Comparison of ENCODE assay signal across 10 cellular contexts in the genomic region with DNA sequence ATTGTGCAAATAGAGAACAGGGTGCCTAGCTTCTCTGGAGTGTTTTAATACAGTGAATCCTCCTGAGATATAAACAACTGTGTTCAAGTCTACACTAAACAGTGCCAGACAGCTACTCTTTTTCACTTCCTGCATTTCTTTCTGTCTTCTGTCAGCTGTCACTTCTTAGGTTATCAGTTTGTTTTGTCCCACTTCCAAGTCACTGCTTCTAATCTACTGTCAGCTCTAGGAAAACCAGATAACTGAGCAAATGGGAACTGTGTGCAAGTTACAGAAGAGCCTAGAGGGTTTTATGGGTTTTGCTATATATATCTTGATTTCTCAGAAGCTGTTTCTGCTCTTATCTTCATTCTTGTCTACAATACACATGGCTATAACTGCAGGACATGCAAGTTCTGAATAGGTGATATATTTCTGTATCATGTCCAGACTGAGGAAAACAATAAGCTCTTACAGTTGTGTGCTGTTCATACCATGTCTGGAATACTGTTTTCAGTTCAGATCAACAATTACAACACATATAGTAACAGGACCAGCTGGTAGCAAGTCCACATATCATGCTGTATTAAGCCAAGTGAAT. TPM values are rescaled to one million over a fixed set of nuclear protein-coding genes. Genes with fewer than 3 reads are reported as not detected.
DNase-seq lines count a peak whose midpoint lies in the region; ATAC-seq, FAIRE-seq and TF ChIP-seq lines count a peak whose summit lies in the region.
"Had no signal": no experiment of that assay in that cellular context is flagged by ENCODE, and none has a peak within 500 bp of the region (broad histone marks: within the 10 kb centered on the region; RNA-seq: fewer than 3 reads in every experiment).

No MANE protein-coding gene starts in this region.

- ATAC-seq in natural killer cell (no peak), activated B cell treated with CpG ODN at 0.5 μM for 24 hours (ENCODE audit: low read depth) (no peak), left colon (peak; percentile 87), HG03354 (IDR thresholded peaks at IDR 0.05; ENCODE audit: poor library complexity, severe bottlenecking, unreplicated experiment) (no peak), HG02763 (IDR thresholded peaks at IDR 0.05; ENCODE audit: unreplicated experiment) (no peak)
- no peak for ATAC-seq in natural killer cell treated with Interleukin-12 subunit alpha and Interleukin-12 subunit beta and Interleukin-15 and Interleukin-18, amount 100 ng/mL, for 72 hours

- H3K27ac Mint-ChIP-seq in natural killer cell (peak overlapping the region; percentile 9 to 50), activated B cell treated with CpG ODN at 0.5 μM for 24 hours (peak overlapping the region; percentile 8)
- no peak overlapping the region for H3K27ac Mint-ChIP-seq in natural killer cell treated with Interleukin-12 subunit alpha and Interleukin-12 subunit beta and Interleukin-15 and Interleukin-18, amount 100 ng/mL, for 72 hours

- H3K9me3 Mint-ChIP-seq in natural killer cell: no peaks in the 10 kb centered on the region
- H3K9me3 Mint-ChIP-seq in natural killer cell treated with Interleukin-12 subunit alpha and Interleukin-12 subunit beta and Interleukin-15 and Interleukin-18, amount 100 ng/mL, for 72 hours: no peaks in the 10 kb centered on the region
- H3K9me3 Mint-ChIP-seq in activated B cell treated with CpG ODN at 0.5 μM for 24 hours: no peaks in the 10 kb centered on the region

- POLR2A ChIA-PET in activated B cell treated with CpG ODN at 0.5 μM for 24 hours (lab: Charles Lee): interaction anchor here (0.6 kb wide), 1 partner anchor 17 kb away, joined by 4 read pairs; no protein-coding TSS in a partner anchor

- H3K36me3 Mint-ChIP-seq in natural killer cell (no peaks in the 10 kb centered on the region), activated B cell treated with CpG ODN at 0.5 μM for 24 hours (ENCODE audit: low read depth) (peaks cover 57% of the 10 kb centered on the region)
- peaks cover 20% of the 10 kb centered on the region for H3K36me3 Mint-ChIP-seq in natural killer cell treated with Interleukin-12 subunit alpha and Interleukin-12 subunit beta and Interleukin-15 and Interleukin-18, amount 100 ng/mL, for 72 hours

- CTCF ChIA-PET in activated B cell treated with CpG ODN at 0.5 μM for 24 hours (lab: Charles Lee): interaction anchor here (1.4 kb wide), 1 partner anchor 26 kb away, joined by 8 read pairs; no protein-coding TSS in a partner anchor

- TF ChIP-seq CTCF in natural killer cell (IDR thresholded peaks at IDR 0.05) (no peak), activated B cell treated with CpG ODN at 0.5 μM for 24 hours (IDR thresholded peaks at IDR 0.05) (no peak)

- DNase-seq in natural killer cell (no peak), activated B cell treated with CpG ODN at 0.5 μM for 24 hours (no peak), left colon (no peak), urothelium cell line (ENCODE audit: low spot score) (no peak)
- DNase-seq in natural killer cell treated with Interleukin-12 subunit alpha and Interleukin-12 subunit beta and Interleukin-15 and Interleukin-18, amount 100 ng/mL, for 72 hours (ENCODE audit: low spot score): no peak
- no peak for DNase-seq in stimulated activated CD4-positive, alpha-beta T cell treated with anti-CD3 and anti-CD28 coated beads, Interleukin-4, amount 100 ng/mL, for 4 hours
- DNase-seq: activated naive CD4-positive, alpha-beta T cell treated with Interleukin-2 at 50 U/mL for 16 hours; H7 had no signal

- H3K4me3 Mint-ChIP-seq in natural killer cell (no peak overlapping the region), activated B cell treated with CpG ODN at 0.5 μM for 24 hours (no peak overlapping the region)
- no peak overlapping the region for H3K4me3 Mint-ChIP-seq in natural killer cell treated with Interleukin-12 subunit alpha and Interleukin-12 subunit beta and Interleukin-15 and Interleukin-18, amount 100 ng/mL, for 72 hours

- H3K27me3 Mint-ChIP-seq in natural killer cell (ENCODE audit: low read depth in 2 of 2): no peaks in the 10 kb centered on the region
- no peaks in the 10 kb centered on the region for H3K27me3 Mint-ChIP-seq in natural killer cell treated with Interleukin-12 subunit alpha and Interleukin-12 subunit beta and Interleukin-15 and Interleukin-18, amount 100 ng/mL, for 72 hours
- no peaks in the 10 kb centered on the region for H3K27me3 Mint-ChIP-seq in activated B cell treated with CpG ODN at 0.5 μM for 24 hours

- peak; percentile 98 for FAIRE-seq in urothelium cell line (lab: Jason Lieb, UNC)

- intact Hi-C loops in natural killer cell (cut with micrococcal nuclease): loop anchor here (10.0 kb wide), 1 partner anchor 1352 kb away; a partner anchor contains a TSS
- intact Hi-C loops in activated B cell treated with CpG ODN at 0.5 μM for 24 hours (cut with micrococcal nuclease): loop anchor here (10.0 kb wide), 3 partner anchors 882 to 1408 kb away; a partner anchor contains a TSS
- intact Hi-C loops in left colon (cut with DNase I, micrococcal nuclease): no loop called here

- H3K4me1 Mint-ChIP-seq in natural killer cell: peaks cover 45 to 49% of the 10 kb centered on the region in 2 donors
- H3K4me1 Mint-ChIP-seq in natural killer cell treated with Interleukin-12 subunit alpha and Interleukin-12 subunit beta and Interleukin-15 and Interleukin-18, amount 100 ng/mL, for 72 hours (ENCODE audit: low read depth in 2 of 2): peaks cover 38 to 40% of the 10 kb centered on the region in 2 donors
- peaks cover 54% of the 10 kb centered on the region for H3K4me1 Mint-ChIP-seq in activated B cell treated with CpG ODN at 0.5 μM for 24 hours

RNA-seq across cellular contexts. Expression of a gene that starts 5.8 kb away (rescaled TPM):
- total RNA-seq in natural killer cell (10 to 100 TPM; 58.4 to 77.7 (median 65.1) TPM), activated B cell treated with CpG ODN at 0.5 μM for 24 hours (77.1 and 82.5 TPM in 2 replicates), left colon (10 to 100 TPM; 44.4 to 46.7 TPM)
- 100 to 1,000 TPM; 105 to 123 TPM for total RNA-seq in natural killer cell treated with Interleukin-12 subunit alpha and Interleukin-12 subunit beta and Interleukin-15 and Interleukin-18, amount 100 ng/mL, for 72 hours

Comparison
In these comparisons a context has a peak if more than half of its experiments do, and no peak if none do; other contexts are left out.
1. H3K27ac Mint-ChIP-seq: peak in natural killer cell (2 of 2) and activated B cell treated with CpG ODN at 0.5 μM for 24 hours (single experiment); none in natural killer cell treated with Interleukin-12 subunit alpha and Interleukin-12 subunit beta and Interleukin-15 and Interleukin-18, amount 100 ng/mL, for 72 hours (0 of 2).
2. intact Hi-C loops: an anchor here in natural killer cell (10.0 kb wide) and activated B cell treated with CpG ODN at 0.5 μM for 24 hours (10.0 kb wide); none called in left colon.